Comparison of ENCODE assay signal across 9 cellular contexts in genomic region chr20:358891-359555, GRCh38.
"Had no signal": no experiment of that assay in that cellular context is flagged by ENCODE, and none has a peak within 500 bp of the region (broad histone marks: within the 10 kb centered on the region; RNA-seq: fewer than 3 reads in every experiment).

No MANE protein-coding gene starts in this region.

- H3K9me3 ChIP-seq: stomach, thoracic aorta had no signal

- H3K27ac ChIP-seq: stomach, thoracic aorta had no signal

- DNase-seq: activated CD4-positive, alpha-beta T cell treated with anti-CD3 and anti-CD28 coated beads, Interleukin-2, amount 10 ng/mL, durations not matched to agents 24 days and 14 days; activated naive CD4-positive, alpha-beta T cell treated with Interleukin-2 at 50 U/mL for 16 hours; activated naive CD8-positive, alpha-beta T cell treated with anti-CD3 and anti-CD28 coated beads, Interleukin-2, amount 50 U/mL, for 24 hours; erythroblast; head of caudate nucleus; stimulated activated CD4-positive, alpha-beta T cell treated with anti-CD3 and anti-CD28 coated beads, Interleukin-15, amount 100 ng/mL, for 24 hours; stimulated activated CD4-positive, alpha-beta T cell treated with anti-CD3 and anti-CD28 coated beads, Interleukin-4, amount 100 ng/mL, for 24 hours; stomach had no signal

- H3K27me3 ChIP-seq: stomach had no signal

- H3K36me3 ChIP-seq: stomach, thoracic aorta had no signal

- H3K4me3 ChIP-seq: stomach, thoracic aorta had no signal
